ENCODE assay signal across 21 cellular contexts in the genomic region with DNA sequence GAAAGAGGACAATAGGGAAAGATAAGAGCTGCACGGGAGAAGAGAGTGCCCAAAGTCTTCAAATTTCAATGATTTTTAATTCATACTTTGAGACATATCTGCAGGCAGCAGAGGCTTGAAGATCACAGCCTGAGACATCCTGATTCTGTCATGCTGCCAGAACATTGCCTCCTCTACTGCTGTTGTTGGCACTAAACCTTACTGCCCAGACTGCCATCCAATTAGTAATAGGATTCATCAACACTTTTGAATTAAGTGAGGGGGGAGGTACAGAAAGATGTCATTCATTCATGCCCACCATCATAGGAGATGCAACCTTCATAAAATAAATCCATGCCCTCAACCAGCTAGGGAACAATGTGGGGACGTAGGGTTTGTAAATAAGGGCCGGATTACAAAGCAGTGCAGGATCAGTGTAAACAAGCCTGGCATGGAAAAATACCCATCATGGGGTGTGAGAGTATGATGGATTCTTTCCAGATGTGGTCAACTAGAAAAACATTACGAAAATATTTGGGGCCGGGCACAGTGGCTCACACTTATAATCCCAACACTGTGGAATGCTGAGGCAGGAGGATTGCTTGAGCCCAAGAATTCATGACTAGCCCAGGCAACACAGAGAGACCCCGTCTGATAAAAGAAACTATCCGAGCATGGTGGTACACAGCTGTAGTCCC.
DNase-seq lines count a peak whose midpoint lies in the region; ATAC-seq and TF ChIP-seq lines count a peak whose summit lies in the region.
"Had no signal": no experiment of that assay in that cellular context is flagged by ENCODE, and none has a peak within 500 bp of the region (broad histone marks: within the 10 kb centered on the region; RNA-seq: fewer than 3 reads in every experiment).

No MANE protein-coding gene starts in this region.

- H2AFZ ChIP-seq in mammary epithelial cell (ENCODE audit: low read depth, low read length) = peak overlapping the region; percentile 46

- ATAC-seq in GM18502 (IDR thresholded peaks at IDR 0.05; ENCODE audit: poor library complexity, unreplicated experiment) (no peak), gastrocnemius medialis (no peak)
- ATAC-seq: GM12878 had no signal

- 3% methylated on average over 6 of the region's 7 CpGs for WGBS in mammary epithelial cell (ENCODE audit: low coverage, missing lambda C conversion rate)
- WGBS in liver = 65% methylated on average over 7 of the region's 7 CpGs
- WGBS in transverse colon (ENCODE audit: low coverage in 1 of 2), 2 donors = 88 to 90% methylated on average over 4 to 6 of the region's 7 CpGs

- TF ChIP-seq EP300 in transverse colon (IDR thresholded peaks at IDR 0.05; ENCODE audit: low read depth) = no peak

- no peaks in the 10 kb centered on the region for H3K79me2 ChIP-seq in mammary epithelial cell (ENCODE audit: insufficient read depth, low read length)

- intact Hi-C loops in mammary epithelial cell (cut with micrococcal nuclease) = loop anchor here (1.0 to 2.0 kb wide), 3 partner anchors 8 to 39 kb away; no protein-coding TSS in a partner anchor
- intact Hi-C loops in transverse colon (cut with DNase I; ENCODE audit: low total_unique reads) = no loop called here
- intact Hi-C loops in gastrocnemius medialis (cut with DNase I; ENCODE audit: low total_unique reads) = no loop called here

- no TSS peak for BruUV-seq in mammary epithelial cell (replicated peaks; lab: Mats Ljungman, UMichigan)

- no peaks in the 10 kb centered on the region for H4K20me1 ChIP-seq in mammary epithelial cell (ENCODE audit: insufficient read depth, low read length)

- dilution Hi-C loops in mammary epithelial cell (cut with HindIII; ENCODE audit: low sequenced_read_pairs) = no loop called here

- H3K4me3 ChIP-seq in AG09309 (ENCODE audit: control insufficient read depth, low read depth, low read length) (no peak overlapping the region), mammary epithelial cell (replicated peaks in 1 of 3; ENCODE audit: insufficient read depth in 1 of 3, low read depth in 2 of 3, low read length in 3 of 3) (no peak overlapping the region), liver (ENCODE audit: low read depth in 1 of 3, low read length in 3 of 3) (no peak overlapping the region), transverse colon (no peak overlapping the region), gastrocnemius medialis (no peak overlapping the region), WERI-Rb-1 (ENCODE audit: low read depth, low read length) (no peak overlapping the region)
- H3K4me3 ChIP-seq: GM12878, spleen had no signal

- in situ Hi-C loops in mammary epithelial cell (cut with MboI; ENCODE audit: low sequenced_read_pairs in 2 of 2) (no loop called here), transverse colon (cut with MboI; ENCODE audit: low pct_ligation_motif_present in 1 of 4, low pct_unique_long_range_greater_than_20kb in 1 of 4, low sequenced_read_pairs in 3 of 4) (no loop called here), gastrocnemius medialis (cut with MboI; ENCODE audit: low sequenced_read_pairs in 4 of 4) (no loop called here)

- peak in 1 of 2 donors; percentile 21 for TF ChIP-seq RAD21 in liver (IDR thresholded peaks at IDR 0.05)

- H3K27ac ChIP-seq in mammary epithelial cell (ENCODE audit: insufficient read depth, low read depth, low read length) = peak overlapping the region; percentile 62
- no peak overlapping the region for H3K27ac ChIP-seq in liver (ENCODE audit: low read depth in 1 of 2, low read length in 2 of 2)
- no peak overlapping the region for H3K27ac ChIP-seq in transverse colon
- H3K27ac ChIP-seq in gastrocnemius medialis = no peak overlapping the region
- H3K27ac ChIP-seq in WERI-Rb-1 = no peak overlapping the region
- H3K27ac ChIP-seq: spleen had no signal

- H3K9me3 ChIP-seq in mammary epithelial cell (replicated peaks; ENCODE audit: insufficient read depth, low read length) (no peaks in the 10 kb centered on the region), liver (ENCODE audit: control insufficient read depth in 4 of 4, low read length in 3 of 4) (no peaks in the 10 kb centered on the region), transverse colon (no peaks in the 10 kb centered on the region), gastrocnemius medialis (no peaks in the 10 kb centered on the region), WERI-Rb-1 (ENCODE audit: severe bottlenecking) (no peaks in the 10 kb centered on the region)
- H3K9me3 ChIP-seq: spleen had no signal

- DNase-seq in AG09309 (ENCODE audit: low read depth) (peak; percentile 29), LHCN-M2 (ENCODE audit: low read depth) (peak; percentile 95), mammary epithelial cell (peak; percentile 84), transverse colon (no peak), gastrocnemius medialis (no peak), WERI-Rb-1 (no peak)
- DNase-seq: activated CD4-positive, CD25-positive, alpha-beta regulatory T cell treated with anti-CD3 and anti-CD28 coated beads, Interleukin-2, amount 50 U/mL, for 72 hours; activated CD8-positive, alpha-beta memory T cell treated with anti-CD3 and anti-CD28 coated beads, Interleukin-2, amount 50 U/mL, for 48 hours; activated naive CD4-positive, alpha-beta T cell treated with anti-CD3 and anti-CD28 coated beads, Interleukin-2, amount 50 U/mL, for 16 hours; DMS79 treated with DMSO at 0.1 percent for 48 hours; midbrain; NCI-H1092; NCI-H446; occipital lobe; OCI-M1; spleen; substantia nigra; T-helper 1 cell had no signal

- CTCF ChIA-PET in mammary epithelial cell (lab: Charles Lee; ENCODE audit: low non-redundant PET) = interaction anchor here (0.6 kb wide), 1 partner anchor 356 kb away, joined by 13 read pairs; no protein-coding TSS in a partner anchor

- no peak overlapping the region for H3K9ac ChIP-seq in mammary epithelial cell (ENCODE audit: insufficient read depth, low read length)
- H3K9ac ChIP-seq in liver (ENCODE audit: low read depth in 1 of 2, low read length in 2 of 2) = no peak overlapping the region

- H3K36me3 ChIP-seq in mammary epithelial cell (ENCODE audit: insufficient read depth, low read length) (no peaks in the 10 kb centered on the region), liver (ENCODE audit: control insufficient read depth in 4 of 4, insufficient read depth in 3 of 4, low read depth in 1 of 4, low read length in 3 of 4) (no peaks in the 10 kb centered on the region), transverse colon (no peaks in the 10 kb centered on the region), gastrocnemius medialis (no peaks in the 10 kb centered on the region), WERI-Rb-1 (no peaks in the 10 kb centered on the region)
- H3K36me3 ChIP-seq: spleen had no signal

- TF ChIP-seq POLR2A in transverse colon (IDR thresholded peaks at IDR 0.05) (no peak), gastrocnemius medialis (IDR thresholded peaks at IDR 0.05) (no peak)

- H3K27me3 ChIP-seq in mammary epithelial cell (ENCODE audit: insufficient read depth, low read length) (no peaks in the 10 kb centered on the region), liver (ENCODE audit: control insufficient read depth in 4 of 4, insufficient read depth in 4 of 4, low read length in 3 of 4) (no peaks in the 10 kb centered on the region), transverse colon (no peaks in the 10 kb centered on the region), gastrocnemius medialis (no peaks in the 10 kb centered on the region), WERI-Rb-1 (ENCODE audit: insufficient read depth, low read depth, severe bottlenecking) (no peaks in the 10 kb centered on the region)

- H3K4me1 ChIP-seq in mammary epithelial cell (ENCODE audit: insufficient read depth, low read length) (peaks cover 32% of the 10 kb centered on the region), liver (ENCODE audit: control insufficient read depth in 4 of 4, insufficient read depth in 4 of 4, low read length in 3 of 4) (peaks cover 2 to 29% (median 21%) of the 10 kb centered on the region in 4 donors), transverse colon (no peaks in the 10 kb centered on the region), gastrocnemius medialis (no peaks in the 10 kb centered on the region)
- H3K4me1 ChIP-seq: spleen had no signal

- TF ChIP-seq CTCF in AG09309 (IDR thresholded peaks at IDR 0.05; ENCODE audit: control insufficient read depth, insufficient read depth, low read depth, low read length, missing control alignments) (no peak), mammary epithelial cell (conservative IDR thresholded peaks at IDR 0.05 in 1 of 2, IDR thresholded peaks at IDR 0.05 in 1 of 2; ENCODE audit: extremely low read depth in 1 of 2, insufficient read depth in 1 of 2, low read depth in 1 of 2, low read length in 2 of 2) (no peak), liver (IDR thresholded peaks at IDR 0.05; ENCODE audit: low read depth, low read length, missing input control) (no peak), transverse colon (IDR thresholded peaks at IDR 0.05) (no peak), gastrocnemius medialis (IDR thresholded peaks at IDR 0.05 in 4 of 5, conservative IDR thresholded peaks at IDR 0.05 in 1 of 5) (no peak), WERI-Rb-1 (IDR thresholded peaks at IDR 0.05; ENCODE audit: low read depth, low read length) (no peak)

- peak overlapping the region; percentile 63 for H3K4me2 ChIP-seq in mammary epithelial cell (ENCODE audit: insufficient read depth, low read depth, low read length)

TF ChIP-seq in liver, 16 proteins besides CTCF, POLR2A, EP300 and RAD21 (continues in another document):
- TF ChIP-seq HNF4G (IDR thresholded peaks at IDR 0.05) = no peak
- TF ChIP-seq RXRA (IDR thresholded peaks at IDR 0.05) = peak in 1 of 2 donors; percentile 50
- TF ChIP-seq SP1 (IDR thresholded peaks at IDR 0.05) = peak; percentile 58
- TF ChIP-seq NR2F2 (IDR thresholded peaks at IDR 0.05) = no peak
- peak in 1 of 2 donors; percentile 40 for TF ChIP-seq EGR1 (IDR thresholded peaks at IDR 0.05; ENCODE audit: low read depth in 2 of 2)
- no peak for TF ChIP-seq HNF4A (conservative IDR thresholded peaks at IDR 0.05)
- TF ChIP-seq GABPA (IDR thresholded peaks at IDR 0.05 in 1 of 2, conservative IDR thresholded peaks at IDR 0.05 in 1 of 2) = no peak
- TF ChIP-seq JUND (IDR thresholded peaks at IDR 0.05) = peak in 1 of 2 donors; percentile 32
- no peak for TF ChIP-seq TAF1 (conservative IDR thresholded peaks at IDR 0.05)
- peak; percentile 89 for TF ChIP-seq FOXA2 (IDR thresholded peaks at IDR 0.05)
- TF ChIP-seq, protein P1, sequence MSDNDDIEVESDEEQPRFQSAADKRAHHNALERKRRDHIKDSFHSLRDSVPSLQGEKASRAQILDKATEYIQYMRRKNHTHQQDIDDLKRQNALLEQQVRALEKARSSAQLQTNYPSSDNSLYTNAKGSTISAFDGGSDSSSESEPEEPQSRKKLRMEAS (IDR thresholded peaks at IDR 0.05) = no peak
- TF ChIP-seq, protein P2, sequence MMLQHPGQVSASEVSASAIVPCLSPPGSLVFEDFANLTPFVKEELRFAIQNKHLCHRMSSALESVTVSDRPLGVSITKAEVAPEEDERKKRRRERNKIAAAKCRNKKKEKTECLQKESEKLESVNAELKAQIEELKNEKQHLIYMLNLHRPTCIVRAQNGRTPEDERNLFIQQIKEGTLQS (IDR thresholded peaks at IDR 0.05) = peak; percentile 23

Comparison
In these comparisons a context has a peak if more than half of its experiments do, and no peak if none do; other contexts are left out.
1. DNase-seq: peak in AG09309 (single experiment), LHCN-M2 (single experiment) and mammary epithelial cell (single experiment); none in transverse colon (single experiment), gastrocnemius medialis (0 of 2) and WERI-Rb-1 (single experiment).